ENCODE assay signal across 16 cellular contexts in genomic region chr10:35503548-35503947, GRCh38.
"Had no signal": no experiment of that assay in that cellular context is flagged by ENCODE, and none has a peak within 500 bp of the region (broad histone marks: within the 10 kb centered on the region; RNA-seq: fewer than 3 reads in every experiment).

No MANE protein-coding gene starts in this region.

- DNase-seq: activated CD4-positive, alpha-beta memory T cell treated with anti-CD3 and anti-CD28 coated beads, Interleukin-2, amount 10 ng/mL, durations not matched to agents 7 days and 5 days; activated CD4-positive, alpha-beta T cell treated with anti-CD3 and anti-CD28 coated beads for 48 hours; activated CD4-positive, CD25-positive, alpha-beta regulatory T cell; activated CD8-positive, alpha-beta memory T cell treated with anti-CD3 and anti-CD28 coated beads, Interleukin-2, amount 10 ng/mL, durations not matched to agents 7 days and 5 days; activated naive CD4-positive, alpha-beta T cell treated with Interleukin-2 at 50 U/mL for 16 hours; activated naive CD8-positive, alpha-beta T cell treated with anti-CD3 and anti-CD28 coated beads, Interleukin-2, amount 10 ng/mL, durations not matched to agents 7 days and 5 days; amygdala; dermis blood vessel endothelial cell; effector memory CD8-positive, alpha-beta T cell; left cardiac atrium; lower lobe of right lung; naive thymus-derived CD8-positive, alpha-beta T cell; stimulated activated CD4-positive, alpha-beta T cell treated with anti-CD3 and anti-CD28 coated beads, Interleukin-4, amount 100 ng/mL, for 24 hours; stomach had no signal

- ATAC-seq: activated CD8-positive, alpha-beta memory T cell treated with anti-CD3 and anti-CD28 coated beads, Interleukin-2, amount 10 ng/mL, durations not matched to agents 7 days and 5 days; effector memory CD8-positive, alpha-beta T cell; left cardiac atrium; lower lobe of right lung; naive thymus-derived CD8-positive, alpha-beta T cell; sciatic nerve; stimulated activated effector memory CD8-positive, alpha-beta T cell treated with anti-CD3 and anti-CD28 coated beads, Interleukin-12 subunit alpha, Interleukin-12 subunit beta, amount 100 ng/mL, for 72 hours had no signal
